ENCODE assay signal across 27 cellular contexts in the genomic region with DNA sequence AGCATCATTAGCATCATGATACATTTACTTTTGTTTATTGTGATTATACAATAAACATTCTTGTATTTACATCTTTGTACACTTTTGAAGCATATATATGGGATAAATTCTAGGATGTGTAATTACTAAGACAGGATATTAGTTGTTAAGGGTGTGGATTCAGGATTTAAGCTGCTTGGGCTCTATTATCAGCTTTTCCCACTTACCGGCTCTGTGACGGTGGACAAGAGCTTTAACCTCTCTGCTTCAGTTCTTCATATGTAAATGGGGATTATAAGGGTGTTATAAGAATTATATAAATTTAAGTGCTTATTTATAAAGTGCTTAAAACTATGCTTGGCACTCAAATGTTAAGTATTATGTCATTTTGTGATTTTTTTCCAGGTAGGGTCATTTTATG.
"Had no signal": no experiment of that assay in that cellular context is flagged by ENCODE, and none has a peak within 500 bp of the region (broad histone marks: within the 10 kb centered on the region; RNA-seq: fewer than 3 reads in every experiment).

No MANE protein-coding gene starts in this region.

- H3K27me3 Mint-ChIP-seq: naive B cell had no signal

- H3K4me3 ChIP-seq: coronary artery, dorsolateral prefrontal cortex, esophagus squamous epithelium, gastrocnemius medialis, heart right ventricle, left lung, lower lobe of right lung, mucosa of descending colon had no signal

- H3K9me3 ChIP-seq: esophagus squamous epithelium, gastrocnemius medialis, left lung, lower lobe of right lung, mucosa of descending colon had no signal

- H3K36me3 ChIP-seq: esophagus squamous epithelium, gastrocnemius medialis, left lung, lower lobe of right lung had no signal

- H3K27ac Mint-ChIP-seq: endodermal cell, mesothelial cell of epicardium had no signal

- H3K4me1 Mint-ChIP-seq: mesothelial cell of epicardium, naive B cell had no signal

- DNase-seq: dermis blood vessel endothelial cell; dorsolateral prefrontal cortex; effector CD4-positive, alpha-beta T cell; effector memory CD4-positive, alpha-beta T cell; endodermal cell; erythroblast; esophagus squamous epithelium; foreskin fibroblast; foreskin melanocyte; gastrocnemius medialis; glutamatergic neuron; head of caudate nucleus; heart right ventricle; hippocampal formation; left cardiac atrium; left lung; left ventricle myocardium superior; lower lobe of right lung; mesenchymal stem cell; mucosa of descending colon; naive B cell had no signal

- H3K4me3 Mint-ChIP-seq: endodermal cell, mesothelial cell of epicardium, naive B cell had no signal

- H3K27ac ChIP-seq: coronary artery, dorsolateral prefrontal cortex, epithelial cell of prostate, esophagus squamous epithelium, gastrocnemius medialis, heart right ventricle, left lung, lower lobe of right lung had no signal

- FAIRE-seq: endometrium, islet of Langerhans, keratinocyte had no signal

- H3K27me3 ChIP-seq: dorsolateral prefrontal cortex, esophagus squamous epithelium, gastrocnemius medialis, heart right ventricle, left lung had no signal
